ENCODE assay signal across 20 cellular contexts in genomic region chr17:79696159-79696982, GRCh38. TPM values are rescaled to one million over a fixed set of nuclear protein-coding genes. Genes with fewer than 3 reads are reported as not detected.
DNase-seq lines count a peak whose midpoint lies in the region; ATAC-seq, FAIRE-seq and TF ChIP-seq lines count a peak whose summit lies in the region.
"Had no signal": no experiment of that assay in that cellular context is flagged by ENCODE, and none has a peak within 500 bp of the region (broad histone marks: within the 10 kb centered on the region; RNA-seq: fewer than 3 reads in every experiment).

No MANE protein-coding gene starts in this region.

- H3K4me2 ChIP-seq in mammary epithelial cell (ENCODE audit: insufficient read depth, low read depth, low read length) (peak overlapping the region; percentile 45), astrocyte (ENCODE audit: low read length) (peak overlapping the region; percentile 54), Karpas-422 (ENCODE audit: low read depth, low read length, poor library complexity, severe bottlenecking) (no peak overlapping the region)

- CTCF ChIA-PET in mammary epithelial cell (lab: Charles Lee; ENCODE audit: low non-redundant PET), result no interaction called here
- CTCF ChIA-PET in CD4-positive, alpha-beta memory T cell (lab: Charles Lee; ENCODE audit: partially characterized antibody), result no interaction called here

- ATAC-seq in upper lobe of right lung, result peak; percentile 62
- ATAC-seq: effector memory CD8-positive, alpha-beta T cell; natural killer cell treated with Interleukin-12 subunit alpha and Interleukin-12 subunit beta and Interleukin-15 and Interleukin-18, amount 100 ng/mL, for 72 hours had no signal

- H3K79me2 ChIP-seq in mammary epithelial cell (ENCODE audit: insufficient read depth, low read length) (no peaks in the 10 kb centered on the region), astrocyte (ENCODE audit: insufficient read depth, low read length) (no peaks in the 10 kb centered on the region), Karpas-422 (ENCODE audit: low read length) (no peaks in the 10 kb centered on the region)

- FAIRE-seq in astrocyte (lab: Jason Lieb, UNC), result no peak

- POLR2A ChIA-PET in CD4-positive, alpha-beta memory T cell (lab: Charles Lee; ENCODE audit: partially characterized antibody), result no interaction called here

- WGBS in mammary epithelial cell (ENCODE audit: low coverage, missing lambda C conversion rate), result 27% methylated on average over 11 of the region's 25 CpGs

- no peaks in the 10 kb centered on the region for H3K36me3 ChIP-seq in mammary epithelial cell (ENCODE audit: insufficient read depth, low read length)
- H3K36me3 ChIP-seq in breast epithelium, result no peaks in the 10 kb centered on the region
- H3K36me3 ChIP-seq in astrocyte (ENCODE audit: insufficient read depth, low read length), result no peaks in the 10 kb centered on the region
- H3K36me3 ChIP-seq in muscle layer of colon (ENCODE audit: insufficient read depth, low read length), result no peaks in the 10 kb centered on the region
- H3K36me3 ChIP-seq in upper lobe of right lung, result no peaks in the 10 kb centered on the region
- H3K36me3 ChIP-seq in CD4-positive, alpha-beta memory T cell (ENCODE audit: insufficient read depth, low read length), result no peaks in the 10 kb centered on the region
- no peaks in the 10 kb centered on the region for H3K36me3 ChIP-seq in Karpas-422 (ENCODE audit: insufficient read depth, low read length)
- H3K36me3 ChIP-seq: lower lobe of right lung, upper lobe of left lung had no signal

- H3K4me1 ChIP-seq in mammary epithelial cell (ENCODE audit: insufficient read depth, low read length) (peaks cover 7% of the 10 kb centered on the region), breast epithelium (peaks cover 4 to 13% of the 10 kb centered on the region in 2 donors), astrocyte (ENCODE audit: insufficient read depth, low read length) (peaks cover 10% of the 10 kb centered on the region), muscle layer of colon (ENCODE audit: insufficient read depth, low read length) (peaks cover 36% of the 10 kb centered on the region), upper lobe of right lung (peaks cover 17% of the 10 kb centered on the region), Karpas-422 (ENCODE audit: low read length) (no peaks in the 10 kb centered on the region)
- H3K4me1 ChIP-seq in CD4-positive, alpha-beta memory T cell (ENCODE audit: insufficient read depth, low read length), result no peaks in the 10 kb centered on the region

- H3K27ac ChIP-seq in mammary epithelial cell (ENCODE audit: insufficient read depth, low read depth, low read length), result no peak overlapping the region
- no peak overlapping the region for H3K27ac ChIP-seq in breast epithelium
- H3K27ac ChIP-seq in astrocyte (ENCODE audit: low read depth, low read length), result no peak overlapping the region
- peak overlapping the region; percentile 19 for H3K27ac ChIP-seq in muscle layer of colon (ENCODE audit: low read depth, low read length)
- H3K27ac ChIP-seq in upper lobe of right lung, result no peak overlapping the region
- H3K27ac ChIP-seq in CD4-positive, alpha-beta memory T cell (ENCODE audit: low read depth, low read length), result no peak overlapping the region
- no peak overlapping the region for H3K27ac ChIP-seq in Karpas-422 (ENCODE audit: low read length)
- H3K27ac ChIP-seq: lower lobe of right lung, skin epidermis, upper lobe of left lung had no signal

- H3K27ac Mint-ChIP-seq in astrocyte (ENCODE audit: unreplicated experiment), result peak overlapping the region; percentile 23
- H3K27ac Mint-ChIP-seq in CD4-positive, alpha-beta memory T cell, result no peak overlapping the region
- H3K27ac Mint-ChIP-seq: activated naive CD8-positive, alpha-beta T cell treated with anti-CD3 and anti-CD28 coated beads for 36 hours; effector memory CD8-positive, alpha-beta T cell; natural killer cell treated with Interleukin-12 subunit alpha and Interleukin-12 subunit beta and Interleukin-15 and Interleukin-18, amount 100 ng/mL, for 72 hours had no signal

- no peaks in the 10 kb centered on the region for H3K9me2 ChIP-seq in Karpas-422 (replicated peaks; ENCODE audit: insufficient read depth, low read length)

- intact Hi-C loops in mammary epithelial cell (cut with micrococcal nuclease) (no loop called here), breast epithelium (cut with DNase I; ENCODE audit: low total_unique reads) (loop anchor here (5.0 kb wide), 1 partner anchor 1489 kb away; no protein-coding TSS in a partner anchor), upper lobe of right lung (cut with DNase I) (no loop called here)
- intact Hi-C loops in CD4-positive, alpha-beta memory T cell (cut with micrococcal nuclease), result no loop called here

- TF ChIP-seq POLR2A in breast epithelium (IDR thresholded peaks at IDR 0.05), result no peak

- H3K9me3 ChIP-seq in mammary epithelial cell (replicated peaks; ENCODE audit: insufficient read depth, low read length) (no peaks in the 10 kb centered on the region), breast epithelium (no peaks in the 10 kb centered on the region), astrocyte (ENCODE audit: insufficient read depth, low read depth, low read length) (no peaks in the 10 kb centered on the region), muscle layer of colon (ENCODE audit: low read length) (no peaks in the 10 kb centered on the region), upper lobe of right lung (no peaks in the 10 kb centered on the region), Karpas-422 (ENCODE audit: low read length) (no peaks in the 10 kb centered on the region)
- H3K9me3 ChIP-seq in CD4-positive, alpha-beta memory T cell (ENCODE audit: control insufficient read depth in 1 of 2, low read length in 2 of 2), result no peaks in the 10 kb centered on the region
- H3K9me3 ChIP-seq: lower lobe of right lung, upper lobe of left lung had no signal

- peaks cover 10% of the 10 kb centered on the region for H3K4me1 Mint-ChIP-seq in astrocyte (ENCODE audit: low read depth, unreplicated experiment)
- H3K4me1 Mint-ChIP-seq in CD4-positive, alpha-beta memory T cell, result peaks cover 0 to 2% (median 0%) of the 10 kb centered on the region in 4 donors

- H2AFZ ChIP-seq in mammary epithelial cell (ENCODE audit: low read depth, low read length) (peak overlapping the region; percentile 58), astrocyte (ENCODE audit: low read depth, low read length) (no peak overlapping the region), Karpas-422 (ENCODE audit: low read length) (no peak overlapping the region)

- H3K4me3 ChIP-seq in mammary epithelial cell (replicated peaks in 1 of 3; ENCODE audit: insufficient read depth in 1 of 3, low read depth in 2 of 3, low read length in 3 of 3) (no peak overlapping the region), breast epithelium (peak overlapping the region in 1 of 3 donors; percentile 28), astrocyte (ENCODE audit: insufficient read depth, low read depth, low read length) (no peak overlapping the region), muscle layer of colon (ENCODE audit: low read depth in 1 of 2, low read length in 2 of 2) (no peak overlapping the region), upper lobe of right lung (no peak overlapping the region), Karpas-422 (ENCODE audit: low read length) (no peak overlapping the region)
- H3K4me3 ChIP-seq in CD4-positive, alpha-beta memory T cell (ENCODE audit: low read length in 2 of 2), result no peak overlapping the region
- H3K4me3 ChIP-seq: lower lobe of right lung, skin epidermis, upper lobe of left lung had no signal

- H3K9me3 Mint-ChIP-seq in astrocyte (ENCODE audit: unreplicated experiment), result peaks cover 3% of the 10 kb centered on the region
- no peaks in the 10 kb centered on the region for H3K9me3 Mint-ChIP-seq in CD4-positive, alpha-beta memory T cell
- H3K9me3 Mint-ChIP-seq: activated naive CD8-positive, alpha-beta T cell treated with anti-CD3 and anti-CD28 coated beads for 36 hours; effector memory CD8-positive, alpha-beta T cell; natural killer cell treated with Interleukin-12 subunit alpha and Interleukin-12 subunit beta and Interleukin-15 and Interleukin-18, amount 100 ng/mL, for 72 hours had no signal

- no peak for TF ChIP-seq CTCF in mammary epithelial cell (conservative IDR thresholded peaks at IDR 0.05 in 1 of 2, IDR thresholded peaks at IDR 0.05 in 1 of 2; ENCODE audit: extremely low read depth in 1 of 2, insufficient read depth in 1 of 2, low read depth in 1 of 2, low read length in 2 of 2)
- no peak for TF ChIP-seq CTCF in breast epithelium (IDR thresholded peaks at IDR 0.05)
- TF ChIP-seq CTCF in astrocyte (IDR thresholded peaks at IDR 0.05; ENCODE audit: insufficient read depth, low read depth, low read length), result no peak
- TF ChIP-seq CTCF in upper lobe of right lung (IDR thresholded peaks at IDR 0.05), result no peak

- in situ Hi-C loops in mammary epithelial cell (cut with MboI; ENCODE audit: low sequenced_read_pairs in 2 of 2), result no loop called here

- H3K27me3 Mint-ChIP-seq in astrocyte (ENCODE audit: low read depth, unreplicated experiment), result peaks cover 40% of the 10 kb centered on the region
- peaks cover 23 to 30% of the 10 kb centered on the region in 2 donors for H3K27me3 Mint-ChIP-seq in CD4-positive, alpha-beta memory T cell

- H3K9ac ChIP-seq in mammary epithelial cell (ENCODE audit: insufficient read depth, low read length) (no peak overlapping the region), astrocyte (ENCODE audit: low read length) (no peak overlapping the region), muscle layer of colon (ENCODE audit: low read length) (no peak overlapping the region), Karpas-422 (ENCODE audit: low read length) (no peak overlapping the region)

- BruUV-seq in mammary epithelial cell (replicated peaks; lab: Mats Ljungman, UMichigan), result no TSS peak

- no peak for DNase-seq in mammary epithelial cell
- no peak for DNase-seq in breast epithelium (ENCODE audit: low spot score in 2 of 2)
- no peak for DNase-seq in astrocyte (ENCODE audit: low read depth)
- DNase-seq in upper lobe of right lung, result no peak
- DNase-seq in NCI-H510A (lab: John Stamatoyannopoulos, UW), result no peak
- no peak for DNase-seq in CD4-positive, alpha-beta memory T cell
- DNase-seq in Karpas-422, result no peak
- DNase-seq: activated CD4-positive, alpha-beta T cell treated with anti-CD3 and anti-CD28 coated beads for 1 hour; activated CD8-positive, alpha-beta memory T cell treated with anti-CD3 and anti-CD28 coated beads, Interleukin-2, amount 50 U/mL, for 4 hours; activated naive CD8-positive, alpha-beta T cell treated with anti-CD3 and anti-CD28 coated beads for 36 hours; effector memory CD8-positive, alpha-beta T cell; GF-D8; lower lobe of right lung; NCI-H2107; stimulated activated naive CD4-positive, alpha-beta T cell; upper lobe of left lung had no signal

- peak overlapping the region; percentile 11 for H3K4me3 Mint-ChIP-seq in astrocyte (ENCODE audit: unreplicated experiment)
- no peak overlapping the region for H3K4me3 Mint-ChIP-seq in CD4-positive, alpha-beta memory T cell
- H3K4me3 Mint-ChIP-seq: activated naive CD8-positive, alpha-beta T cell treated with anti-CD3 and anti-CD28 coated beads for 36 hours; effector memory CD8-positive, alpha-beta T cell; natural killer cell treated with Interleukin-12 subunit alpha and Interleukin-12 subunit beta and Interleukin-15 and Interleukin-18, amount 100 ng/mL, for 72 hours had no signal

- H3K27me3 ChIP-seq in mammary epithelial cell (ENCODE audit: insufficient read depth, low read length), result peaks cover 6% of the 10 kb centered on the region
- H3K27me3 ChIP-seq in breast epithelium, result peaks cover 0 to 16% of the 10 kb centered on the region in 2 donors
- peaks cover 26% of the 10 kb centered on the region for H3K27me3 ChIP-seq in astrocyte (ENCODE audit: insufficient read depth, low read length)
- H3K27me3 ChIP-seq in muscle layer of colon (ENCODE audit: control insufficient read depth in 1 of 2, insufficient read depth in 2 of 2, low read length in 2 of 2), result no peaks in the 10 kb centered on the region
- H3K27me3 ChIP-seq in upper lobe of right lung, result peaks cover 7% of the 10 kb centered on the region
- no peaks in the 10 kb centered on the region for H3K27me3 ChIP-seq in CD4-positive, alpha-beta memory T cell (ENCODE audit: insufficient read depth, low read length)
- no peaks in the 10 kb centered on the region for H3K27me3 ChIP-seq in Karpas-422 (ENCODE audit: low read length)
- H3K27me3 ChIP-seq: upper lobe of left lung had no signal

- dilution Hi-C loops in mammary epithelial cell (cut with HindIII; ENCODE audit: low sequenced_read_pairs), result no loop called here

- no peaks in the 10 kb centered on the region for H3K36me3 Mint-ChIP-seq in astrocyte (ENCODE audit: low read depth, unreplicated experiment)
- no peaks in the 10 kb centered on the region for H3K36me3 Mint-ChIP-seq in CD4-positive, alpha-beta memory T cell
- H3K36me3 Mint-ChIP-seq: activated naive CD8-positive, alpha-beta T cell treated with anti-CD3 and anti-CD28 coated beads for 36 hours; natural killer cell treated with Interleukin-12 subunit alpha and Interleukin-12 subunit beta and Interleukin-15 and Interleukin-18, amount 100 ng/mL, for 72 hours had no signal

- no peaks in the 10 kb centered on the region for H4K20me1 ChIP-seq in mammary epithelial cell (ENCODE audit: insufficient read depth, low read length)
- no peaks in the 10 kb centered on the region for H4K20me1 ChIP-seq in astrocyte (ENCODE audit: insufficient read depth, low read length)
- no peaks in the 10 kb centered on the region; the same call in 1 of the 2 replicates for H4K20me1 ChIP-seq in Karpas-422 (ENCODE audit: insufficient read depth, low read depth, low read length)

RNA-seq across cellular contexts. Expression of gene ENPP7, which starts 34.4 kb away (rescaled TPM):
- not detected for total RNA-seq in mammary epithelial cell
- polyA plus RNA-seq in mammary epithelial cell, result not detected
- polyA minus RNA-seq in mammary epithelial cell, result not detected
- not detected for total RNA-seq in breast epithelium
- not detected in 2 replicates for total RNA-seq in astrocyte
- total RNA-seq in upper lobe of right lung, result not detected
- total RNA-seq in CD4-positive, alpha-beta memory T cell, result under 1 TPM in 1 of 2 experiments, not detected in 1; 0.20 TPM
- polyA plus RNA-seq in CD4-positive, alpha-beta memory T cell, result under 1 TPM in 1 of 2 donors, not detected in 1; 0.15 TPM
- 0.07 TPM in 1 of 2 replicates, not detected in the other for total RNA-seq in Karpas-422 (2014; rRNA removed; shearing (Covaris generic); ENCODE audit: low replicate concordance)
- total RNA-seq: activated naive CD8-positive, alpha-beta T cell treated with anti-CD3 and anti-CD28 coated beads for 36 hours; T-helper 1 cell treated with Interleukin-12 subunit alpha and Interleukin-12 subunit beta and Interleukin-4 antibody, amounts not matched to agents 30 ng/mL and 1 ng/mL, for 36 hours had no signal
